Comparison of ENCODE assay signal across 15 cellular contexts in the genomic region with DNA sequence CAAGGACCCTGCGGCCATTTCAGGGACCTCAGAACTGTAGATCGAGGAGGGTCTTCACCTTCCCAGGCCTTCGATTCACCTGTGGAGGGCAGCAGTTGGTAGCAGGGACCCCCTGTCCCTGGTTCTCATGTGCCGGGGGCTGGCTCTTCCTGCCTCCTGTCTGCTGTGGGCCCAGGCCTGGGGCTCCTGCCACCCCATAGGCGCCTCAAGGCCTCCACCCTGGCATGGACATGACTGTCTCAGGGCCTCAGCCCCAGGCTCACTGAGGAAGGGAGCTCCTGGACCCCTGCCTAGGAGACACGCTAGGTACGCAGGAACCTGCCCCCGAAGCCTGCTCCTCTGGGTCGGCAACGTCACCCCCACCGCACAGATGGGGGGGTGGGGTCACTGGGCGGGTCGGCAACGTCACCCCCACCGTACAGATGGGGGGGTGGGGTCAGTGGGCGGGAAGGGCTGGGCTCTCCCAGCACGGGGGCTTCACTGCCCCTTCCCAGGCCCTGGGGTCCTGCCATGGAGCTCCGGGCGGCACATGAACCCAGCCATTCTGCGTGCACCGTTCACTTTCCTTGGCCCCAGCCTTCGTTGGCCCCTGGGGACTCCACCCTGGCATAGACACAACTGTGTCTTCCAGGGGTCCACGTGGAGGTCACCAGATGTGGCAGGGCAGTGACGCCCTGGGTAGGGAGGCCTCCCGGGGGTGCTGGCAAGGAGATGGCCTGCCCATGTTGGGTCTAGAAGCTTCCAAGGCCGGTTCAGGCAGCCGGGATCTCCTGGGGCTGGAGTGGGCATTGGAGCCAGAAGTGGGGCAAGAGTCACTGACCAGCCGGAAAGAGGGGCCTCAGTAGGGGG. TPM values are rescaled to one million over a fixed set of nuclear protein-coding genes. Genes with fewer than 3 reads are reported as not detected.
"Had no signal": no experiment of that assay in that cellular context is flagged by ENCODE, and none has a peak within 500 bp of the region (broad histone marks: within the 10 kb centered on the region; RNA-seq: fewer than 3 reads in every experiment).

No MANE protein-coding gene starts in this region.

- H3K27me3 ChIP-seq: gastrocnemius medialis, heart left ventricle had no signal

- DNase-seq: activated CD4-positive, alpha-beta T cell treated with anti-CD3 and anti-CD28 coated beads, Interleukin-2, amount 10 ng/mL, durations not matched to agents 24 days and 14 days; activated CD8-positive, alpha-beta memory T cell treated with anti-CD3 and anti-CD28 coated beads, Interleukin-2, amount 50 U/mL, for 4 hours; activated effector memory CD4-positive, alpha-beta T cell treated with Interleukin-2 at 50 U/mL for 16 hours; activated naive CD4-positive, alpha-beta T cell treated with anti-CD3 and anti-CD28 coated beads, Interleukin-2, amount 10 ng/mL, durations not matched to agents 7 days and 5 days; activated T-cell treated with anti-CD3 and anti-CD28 coated beads, Interleukin-2, amount 50 U/mL, for 48 hours; erythroblast; gastrocnemius medialis; natural killer cell; sigmoid colon; stimulated activated naive CD4-positive, alpha-beta T cell; T1000 had no signal

- H3K4me1 ChIP-seq: parathyroid adenoma had no signal

- H3K4me3 ChIP-seq: coronary artery, gastrocnemius medialis, heart left ventricle, sigmoid colon had no signal

- H3K4me3 Mint-ChIP-seq: activated CD4-positive, alpha-beta T cell treated with anti-CD3 and anti-CD28 coated beads, Interleukin-2, amount 10 ng/mL, durations not matched to agents 24 days and 14 days; activated naive CD4-positive, alpha-beta T cell treated with anti-CD3 and anti-CD28 coated beads, Interleukin-2, amount 10 ng/mL, durations not matched to agents 7 days and 5 days; natural killer cell had no signal

- H3K9me3 ChIP-seq: gastrocnemius medialis, heart left ventricle, sigmoid colon had no signal

- H3K36me3 ChIP-seq: gastrocnemius medialis, heart left ventricle, sigmoid colon had no signal

- H2AFZ ChIP-seq: parathyroid adenoma had no signal

- H3K79me2 ChIP-seq: parathyroid adenoma had no signal

- H3K27ac Mint-ChIP-seq: activated CD4-positive, alpha-beta T cell treated with anti-CD3 and anti-CD28 coated beads, Interleukin-2, amount 10 ng/mL, durations not matched to agents 24 days and 14 days; natural killer cell had no signal

- H3K9me3 Mint-ChIP-seq: activated CD4-positive, alpha-beta T cell treated with anti-CD3 and anti-CD28 coated beads, Interleukin-2, amount 10 ng/mL, durations not matched to agents 24 days and 14 days; activated naive CD4-positive, alpha-beta T cell treated with anti-CD3 and anti-CD28 coated beads, Interleukin-2, amount 10 ng/mL, durations not matched to agents 7 days and 5 days; natural killer cell had no signal

- H3K36me3 Mint-ChIP-seq: activated naive CD4-positive, alpha-beta T cell treated with anti-CD3 and anti-CD28 coated beads, Interleukin-2, amount 10 ng/mL, durations not matched to agents 7 days and 5 days; natural killer cell had no signal

- H3K9ac ChIP-seq: parathyroid adenoma had no signal

- H3K27ac ChIP-seq: coronary artery, heart left ventricle, parathyroid adenoma, sigmoid colon had no signal

- H3K27me3 Mint-ChIP-seq: activated CD4-positive, alpha-beta T cell treated with anti-CD3 and anti-CD28 coated beads, Interleukin-2, amount 10 ng/mL, durations not matched to agents 24 days and 14 days; activated naive CD4-positive, alpha-beta T cell treated with anti-CD3 and anti-CD28 coated beads, Interleukin-2, amount 10 ng/mL, durations not matched to agents 7 days and 5 days had no signal

- H3K4me1 Mint-ChIP-seq: activated CD4-positive, alpha-beta T cell treated with anti-CD3 and anti-CD28 coated beads, Interleukin-2, amount 10 ng/mL, durations not matched to agents 24 days and 14 days; activated naive CD4-positive, alpha-beta T cell treated with anti-CD3 and anti-CD28 coated beads, Interleukin-2, amount 10 ng/mL, durations not matched to agents 7 days and 5 days; natural killer cell had no signal

RNA-seq across cellular contexts. Expression of gene HGFAC, which starts 3.5 kb away (rescaled TPM):
- total RNA-seq: activated CD4-positive, alpha-beta T cell treated with anti-CD3 and anti-CD28 coated beads, Interleukin-2, amount 10 ng/mL, durations not matched to agents 24 days and 14 days; T-helper 1 cell treated with Interleukin-12 subunit alpha and Interleukin-12 subunit beta and Interleukin-4 antibody, amounts not matched to agents 30 ng/mL and 1 ng/mL, for 36 hours had no signal

RNA-seq across cellular contexts. Expression of gene DOK7, which starts 24.9 kb away (rescaled TPM):
- total RNA-seq: activated CD4-positive, alpha-beta T cell treated with anti-CD3 and anti-CD28 coated beads, Interleukin-2, amount 10 ng/mL, durations not matched to agents 24 days and 14 days; T-helper 1 cell treated with Interleukin-12 subunit alpha and Interleukin-12 subunit beta and Interleukin-4 antibody, amounts not matched to agents 30 ng/mL and 1 ng/mL, for 36 hours had no signal
